Comparison of ENCODE assay signal across 12 cellular contexts in genomic region chr11:7787239-7787638, GRCh38.
DNase-seq lines count a peak whose midpoint lies in the region; ATAC-seq lines count a peak whose summit lies in the region.
"Had no signal": no experiment of that assay in that cellular context is flagged by ENCODE, and none has a peak within 500 bp of the region (broad histone marks: within the 10 kb centered on the region; RNA-seq: fewer than 3 reads in every experiment).

No MANE protein-coding gene starts in this region.

- no peak overlapping the region for H3K4me3 Mint-ChIP-seq in effector memory CD8-positive, alpha-beta T cell
- H3K4me3 Mint-ChIP-seq: activated naive CD8-positive, alpha-beta T cell had no signal

- no peaks in the 10 kb centered on the region for H3K4me1 Mint-ChIP-seq in effector memory CD8-positive, alpha-beta T cell (ENCODE audit: low read depth in 2 of 2)

- H3K9me3 Mint-ChIP-seq in effector memory CD8-positive, alpha-beta T cell: peaks cover 0 to 2% of the 10 kb centered on the region in 2 donors

- no peaks in the 10 kb centered on the region for H3K36me3 Mint-ChIP-seq in effector memory CD8-positive, alpha-beta T cell (ENCODE audit: insufficient read depth)
- H3K36me3 Mint-ChIP-seq: activated naive CD8-positive, alpha-beta T cell had no signal

- H3K27ac Mint-ChIP-seq in effector memory CD8-positive, alpha-beta T cell: no peak overlapping the region
- H3K27ac Mint-ChIP-seq: activated naive CD8-positive, alpha-beta T cell had no signal

- DNase-seq in DMS53 treated with DMSO at 0.1 percent for 48 hours (lab: John Stamatoyannopoulos, UW; ENCODE audit: unreplicated experiment): no peak
- no peak for DNase-seq in amygdala (lab: John Stamatoyannopoulos, UW)
- DNase-seq in kidney glomerular epithelial cell (lab: John Stamatoyannopoulos, UW): no peak
- DNase-seq in effector memory CD8-positive, alpha-beta T cell: no peak
- DNase-seq: DMS153, NCI-H1105, NCI-H510A treated with DMSO at 0.1 percent for 48 hours had no signal

- ATAC-seq in GM18519 (IDR thresholded peaks at IDR 0.05; ENCODE audit: low FRiP score, unreplicated experiment): peak; percentile 100
- peak; percentile 100 for ATAC-seq in GM21367 (IDR thresholded peaks at IDR 0.05; ENCODE audit: unreplicated experiment)
- peak; percentile 100 for ATAC-seq in HG02885 (IDR thresholded peaks at IDR 0.05; ENCODE audit: poor library complexity, unreplicated experiment)
- ATAC-seq in HG03469 (IDR thresholded peaks at IDR 0.05; ENCODE audit: unreplicated experiment): peak; percentile 93
- no peak for ATAC-seq in effector memory CD8-positive, alpha-beta T cell (replicated peaks)

- no peaks in the 10 kb centered on the region for H3K27me3 Mint-ChIP-seq in effector memory CD8-positive, alpha-beta T cell
